In genomic region chr14:58641509-58641908, GRCh38 we compare ENCODE assay signal across 21 cellular contexts. TPM values are rescaled to one million over a fixed set of nuclear protein-coding genes. Genes with fewer than 3 reads are reported as not detected.
DNase-seq lines count a peak whose midpoint lies in the region; ATAC-seq and TF ChIP-seq lines count a peak whose summit lies in the region.
"Had no signal": no experiment of that assay in that cellular context is flagged by ENCODE, and none has a peak within 500 bp of the region (broad histone marks: within the 10 kb centered on the region; RNA-seq: fewer than 3 reads in every experiment).

No MANE protein-coding gene starts in this region.

- H2AFZ ChIP-seq in PC-3 (ENCODE audit: low read length) = no peak overlapping the region

- TF ChIP-seq CTCF in cardiac muscle cell (IDR thresholded peaks at IDR 0.05; ENCODE audit: low read depth, low read length) = peak; percentile 20
- peak; percentile 84 for TF ChIP-seq CTCF in PC-3 (conservative IDR thresholded peaks at IDR 0.05; ENCODE audit: low read depth, low read length)
- no peak for TF ChIP-seq CTCF in esophagus muscularis mucosa (IDR thresholded peaks at IDR 0.05)
- no peak for TF ChIP-seq CTCF in right lobe of liver (IDR thresholded peaks at IDR 0.05)

- no peak overlapping the region for H3K4me2 ChIP-seq in PC-3 (ENCODE audit: low read length)

- no peak for TF ChIP-seq EP300 in esophagus muscularis mucosa (IDR thresholded peaks at IDR 0.05)

- POLR2A ChIA-PET in PC-3 (lab: Charles Lee; ENCODE audit: unreplicated experiment) = interaction anchor here (0.5 kb wide), 1 partner anchor 381 kb away, joined by 4 read pairs; no protein-coding TSS in a partner anchor

- H3K27ac ChIP-seq in cardiac muscle cell = peak overlapping the region; percentile 98
- H3K27ac ChIP-seq in PC-3 (ENCODE audit: low read length) = no peak overlapping the region
- H3K27ac ChIP-seq in esophagus muscularis mucosa (replicated peaks in 1 of 4) = no peak overlapping the region
- no peak overlapping the region for H3K27ac ChIP-seq in right lobe of liver
- H3K27ac ChIP-seq: left ventricle myocardium inferior, RWPE1, vagina had no signal

- H3K4me3 ChIP-seq in cardiac muscle cell (peak overlapping the region; percentile 86), PC-3 (ENCODE audit: low read length) (no peak overlapping the region), esophagus muscularis mucosa (no peak overlapping the region), right lobe of liver (no peak overlapping the region)
- H3K4me3 ChIP-seq: left ventricle myocardium inferior, vagina had no signal

- H3K9me2 ChIP-seq in PC-3 (replicated peaks; ENCODE audit: low read length) = no peaks in the 10 kb centered on the region

- no peak overlapping the region for H3K9ac ChIP-seq in PC-3 (ENCODE audit: low read length)

- H3K27me3 ChIP-seq in cardiac muscle cell (no peaks in the 10 kb centered on the region), PC-3 (ENCODE audit: low read length) (peaks cover 29% of the 10 kb centered on the region), esophagus muscularis mucosa (no peaks in the 10 kb centered on the region), right lobe of liver (no peaks in the 10 kb centered on the region)
- H3K27me3 ChIP-seq: vagina had no signal

- intact Hi-C loops in Right ventricle myocardium inferior (cut with DNase I) = no loop called here
- intact Hi-C loops in PC-3 (cut with micrococcal nuclease) = loop anchor here (2.0 to 5.0 kb wide), 3 partner anchors 89 to 803 kb away; no protein-coding TSS in a partner anchor
- intact Hi-C loops in esophagus muscularis mucosa (cut with DNase I) = no loop called here
- intact Hi-C loops in right lobe of liver (cut with DNase I) = no loop called here

- no peak for TF ChIP-seq POLR2A in esophagus muscularis mucosa (IDR thresholded peaks at IDR 0.05; ENCODE audit: low read depth)
- TF ChIP-seq POLR2A in right lobe of liver (IDR thresholded peaks at IDR 0.05) = no peak

- H3K9me3 ChIP-seq in cardiac muscle cell (ENCODE audit: low read depth) (no peaks in the 10 kb centered on the region), PC-3 (ENCODE audit: low read length) (no peaks in the 10 kb centered on the region), esophagus muscularis mucosa (no peaks in the 10 kb centered on the region), right lobe of liver (no peaks in the 10 kb centered on the region)
- H3K9me3 ChIP-seq: left ventricle myocardium inferior, vagina had no signal

- WGBS in esophagus muscularis mucosa = 87% methylated on average over 5 of the region's 5 CpGs
- 89% methylated on average over 5 of the region's 5 CpGs for WGBS in right lobe of liver (ENCODE audit: insufficient coverage, low coverage, low lambda C conversion rate, missing lambda C conversion rate)

- CTCF ChIA-PET in PC-3 (lab: Charles Lee) = interaction anchor here (0.6 to 1.5 kb wide), 3 partner anchors 185 to 305 kb away, joined by 3 to 6 read pairs (median 4); no protein-coding TSS in a partner anchor

- ATAC-seq in Right ventricle myocardium inferior (no peak), PC-3 (no peak), left lobe of liver (no peak), right lobe of liver (no peak)
- ATAC-seq: activated CD8-positive, alpha-beta memory T cell treated with anti-CD3 and anti-CD28 coated beads, Interleukin-2, amount 10 ng/mL, durations not matched to agents 7 days and 5 days; stimulated activated naive CD8-positive, alpha-beta T cell treated with anti-CD3 and anti-CD28 coated beads, Interleukin-15, amount 100 ng/mL, for 72 hours had no signal

- no peaks in the 10 kb centered on the region for H3F3A ChIP-seq in PC-3 (ENCODE audit: low read length, unreplicated experiment)

- H4K20me1 ChIP-seq in PC-3 (ENCODE audit: low read length) = no peaks in the 10 kb centered on the region

- no TSS peak for BruUV-seq in PC-3 (replicated peaks; lab: Mats Ljungman, UMichigan)

- H3K4me1 ChIP-seq in cardiac muscle cell (ENCODE audit: low read depth) (peaks cover 42% of the 10 kb centered on the region), PC-3 (ENCODE audit: insufficient read depth, low read length) (peaks cover 16% of the 10 kb centered on the region), esophagus muscularis mucosa (peaks cover 18 to 34% (median 28%) of the 10 kb centered on the region in 4 donors), right lobe of liver (peaks cover 0 to 13% (median 2%) of the 10 kb centered on the region in 4 donors)

- DNase-seq in cardiac muscle cell (ENCODE audit: low read depth in 1 of 2, low spot score in 1 of 2) (no peak), Right ventricle myocardium inferior (ENCODE audit: missing footprints) (no peak), PC-3 (peak; percentile 45), esophagus muscularis mucosa (ENCODE audit: extremely low spot score) (peak; percentile 17), left lobe of liver (ENCODE audit: low spot score) (no peak), NCI-H2171 (lab: John Stamatoyannopoulos, UW) (no peak), right lobe of liver (no peak)
- no peak for DNase-seq in stimulated activated CD4-positive, alpha-beta T cell treated with anti-CD3 and anti-CD28 coated beads, Interleukin-4, amount 100 ng/mL, for 4 hours
- DNase-seq: activated CD4-positive, CD25-positive, alpha-beta regulatory T cell; activated CD8-positive, alpha-beta memory T cell treated with anti-CD3 and anti-CD28 coated beads, Interleukin-2, amount 10 ng/mL, durations not matched to agents 7 days and 5 days; activated effector memory CD4-positive, alpha-beta T cell treated with Interleukin-2 at 50 U/mL for 16 hours; AML-193; amygdala; dermis blood vessel endothelial cell; left ventricle myocardium inferior; NCI-H1694; posterior cingulate gyrus; stimulated activated CD4-positive, alpha-beta T cell treated with anti-CD3 and anti-CD28 coated beads, Interleukin-12 subunit alpha, Interleukin-12 subunit beta, amount 100 ng/mL, for 4 hours; stimulated activated naive CD8-positive, alpha-beta T cell treated with anti-CD3 and anti-CD28 coated beads, Interleukin-15, amount 100 ng/mL, for 72 hours had no signal

- no peaks in the 10 kb centered on the region for H3K79me2 ChIP-seq in PC-3 (ENCODE audit: low read length)

- peaks cover 40% of the 10 kb centered on the region for H3K36me3 ChIP-seq in cardiac muscle cell
- no peaks in the 10 kb centered on the region for H3K36me3 ChIP-seq in PC-3 (ENCODE audit: low read depth, low read length)
- H3K36me3 ChIP-seq in esophagus muscularis mucosa = peaks cover 0 to 37% (median 15%) of the 10 kb centered on the region in 4 donors
- H3K36me3 ChIP-seq in right lobe of liver = peaks cover 0 to 3% (median 0%) of the 10 kb centered on the region in 4 donors

RNA-seq across cellular contexts. Expression of gene DACT1, which starts 3.7 kb away (rescaled TPM):
- 259 and 324 TPM in 2 replicates for total RNA-seq in cardiac muscle cell
- polyA plus RNA-seq in cardiac muscle cell = 197 and 291 TPM in 2 replicates
- total RNA-seq in Right ventricle myocardium inferior = 2.8 TPM
- total RNA-seq in PC-3 (2014; rRNA removed) = 0.40 and 1.8 TPM in 2 replicates
- 10 to 100 TPM in 2 of 4 donors, 1 to 10 TPM in 2; 5.0 to 22.7 (median 8.6) TPM for total RNA-seq in esophagus muscularis mucosa
- 1.0 TPM for total RNA-seq in left lobe of liver
- total RNA-seq in right lobe of liver = 1 to 10 TPM; 1.2 to 2.4 (median 1.4) TPM

Comparison
In these comparisons a context has a peak if more than half of its experiments do, and no peak if none do; other contexts are left out.
1. RNA of gene DACT1, which starts 3.7 kb away (total RNA-seq): 259 to 324 TPM in cardiac muscle cell; 5.0 to 22.7 TPM in esophagus muscularis mucosa, 2.8 TPM in Right ventricle myocardium inferior (single experiment), 0.40 to 1.8 TPM in PC-3, 1.2 to 2.4 TPM in right lobe of liver and 1.0 TPM in left lobe of liver (single experiment); every median in the first group is over 10 times any median in the second.
2. DNase-seq: peak in PC-3 (single experiment) and esophagus muscularis mucosa (single experiment); none in cardiac muscle cell (0 of 2), Right ventricle myocardium inferior (single experiment), left lobe of liver (single experiment), NCI-H2171 (single experiment), right lobe of liver (0 of 3) and stimulated activated CD4-positive, alpha-beta T cell treated with anti-CD3 and anti-CD28 coated beads, Interleukin-4, amount 100 ng/mL, for 4 hours (0 of 2).
3. CTCF ChIP-seq: peak in cardiac muscle cell (single experiment) and PC-3 (single experiment); none in esophagus muscularis mucosa (0 of 3) and right lobe of liver (0 of 4).